In genomic region chr20:20214757-20215275, GRCh38 we compare ENCODE assay signal across 15 cellular contexts.
DNase-seq lines count a peak whose midpoint lies in the region; ATAC-seq and TF ChIP-seq lines count a peak whose summit lies in the region.
"Had no signal": no experiment of that assay in that cellular context is flagged by ENCODE, and none has a peak within 500 bp of the region (broad histone marks: within the 10 kb centered on the region; RNA-seq: fewer than 3 reads in every experiment).

No MANE protein-coding gene starts in this region.

- H3K4me1 ChIP-seq in A673 (ENCODE audit: insufficient read depth, low read length, poor library complexity, severe bottlenecking) (no peaks in the 10 kb centered on the region), HEK293 (ENCODE audit: control insufficient read depth, insufficient read depth, low read length) (peaks cover 31% of the 10 kb centered on the region), endodermal cell (ENCODE audit: control insufficient read depth, insufficient read depth, low read length) (no peaks in the 10 kb centered on the region)

- no peak overlapping the region for H3K4me3 ChIP-seq in A673 (ENCODE audit: low read depth, low read length, poor library complexity, severe bottlenecking)
- no peak overlapping the region for H3K4me3 ChIP-seq in HEK293 (ENCODE audit: low read depth, low read length)
- no peak overlapping the region for H3K4me3 ChIP-seq in endodermal cell (ENCODE audit: low read length)

- no peak overlapping the region for H3K9ac ChIP-seq in endodermal cell (ENCODE audit: extremely low read depth, low read length, poor library complexity, severe bottlenecking)

- H3K27ac ChIP-seq in A673 (ENCODE audit: low read depth, low read length, poor library complexity, severe bottlenecking) (no peak overlapping the region), HEK293 (ENCODE audit: extremely low read depth, low read depth, low read length) (no peak overlapping the region; the same call in 1 of the 2 replicates), endodermal cell (ENCODE audit: low read depth, low read length) (peak overlapping the region; percentile 16)

- no peaks in the 10 kb centered on the region for H3K36me3 Mint-ChIP-seq in endodermal cell (ENCODE audit: low read depth)
- H3K36me3 Mint-ChIP-seq: activated naive CD8-positive, alpha-beta T cell treated with anti-CD3 and anti-CD28 coated beads for 36 hours had no signal

- peak; percentile 65 for DNase-seq in A673 (ENCODE audit: low spot score)
- DNase-seq in NCI-H446 (lab: John Stamatoyannopoulos, UW): peak; percentile 62 to 68
- no peak for DNase-seq in endodermal cell
- no peak for DNase-seq in hippocampal formation (lab: John Stamatoyannopoulos, UW)
- DNase-seq in activated CD4-positive, alpha-beta T cell treated with anti-CD3 and anti-CD28 coated beads for 1 hour: no peak
- DNase-seq in GM20000 (ENCODE audit: low spot score): no peak
- DNase-seq: activated naive CD8-positive, alpha-beta T cell treated with anti-CD3 and anti-CD28 coated beads for 36 hours; effector memory CD4-positive, alpha-beta T cell; KG1; small intestine; stimulated activated naive CD8-positive, alpha-beta T cell treated with anti-CD3 and anti-CD28 coated beads, Interleukin-15, amount 100 ng/mL, for 72 hours had no signal

- intact Hi-C loops in A673 (cut with micrococcal nuclease; ENCODE audit: unreplicated experiment): no loop called here

- no peaks in the 10 kb centered on the region for H3K27me3 Mint-ChIP-seq in endodermal cell (ENCODE audit: insufficient read depth)

- peaks cover 7% of the 10 kb centered on the region for H3K4me1 Mint-ChIP-seq in endodermal cell
- H3K4me1 Mint-ChIP-seq: activated naive CD8-positive, alpha-beta T cell treated with anti-CD3 and anti-CD28 coated beads for 36 hours; stimulated activated naive CD8-positive, alpha-beta T cell treated with anti-CD3 and anti-CD28 coated beads, Interleukin-15, amount 100 ng/mL, for 72 hours had no signal

- no peak overlapping the region for H3K4me3 Mint-ChIP-seq in endodermal cell
- H3K4me3 Mint-ChIP-seq: activated naive CD8-positive, alpha-beta T cell treated with anti-CD3 and anti-CD28 coated beads for 36 hours; stimulated activated naive CD8-positive, alpha-beta T cell treated with anti-CD3 and anti-CD28 coated beads, Interleukin-15, amount 100 ng/mL, for 72 hours; T-helper 1 cell treated with Interleukin-12 subunit alpha and Interleukin-12 subunit beta and Interleukin-4 antibody, amounts not matched to agents 30 μg/mL and 1 μg/mL, for 36 hours had no signal

- ATAC-seq in HG03159 (IDR thresholded peaks at IDR 0.05; ENCODE audit: unreplicated experiment): no peak
- ATAC-seq: activated CD4-positive, CD25-positive, alpha-beta regulatory T cell treated with anti-CD3 and anti-CD28 coated beads, Interleukin-2, amount 50 U/mL, for 24 hours; stimulated activated naive CD8-positive, alpha-beta T cell treated with anti-CD3 and anti-CD28 coated beads, Interleukin-15, amount 100 ng/mL, for 72 hours had no signal

- 64 to 88% methylated on average over 5 to 7 of the region's 7 CpGs for WGBS in endodermal cell (ENCODE audit: insufficient coverage in 1 of 2, insufficient read length in 1 of 2), 2 experiments

- no peaks in the 10 kb centered on the region for H3K36me3 ChIP-seq in A673 (ENCODE audit: insufficient read depth, low read length, poor library complexity, severe bottlenecking)
- no peaks in the 10 kb centered on the region for H3K36me3 ChIP-seq in HEK293 (ENCODE audit: control insufficient read depth in 2 of 2, insufficient read depth in 1 of 2, low read length in 2 of 2)
- no peaks in the 10 kb centered on the region for H3K36me3 ChIP-seq in endodermal cell (ENCODE audit: control insufficient read depth, insufficient read depth, low read length)

- BruUV-seq in A673 (replicated peaks; lab: Mats Ljungman, UMichigan): no TSS peak

- H3K27me3 ChIP-seq in A673 (replicated peaks; ENCODE audit: insufficient read depth, low read depth, low read length, poor library complexity) (no peaks in the 10 kb centered on the region), endodermal cell (ENCODE audit: control insufficient read depth, insufficient read depth, low read length, poor library complexity, severe bottlenecking) (no peaks in the 10 kb centered on the region)

- H3K9me3 ChIP-seq in A673 (ENCODE audit: low read depth, low read length, poor library complexity, severe bottlenecking) (no peaks in the 10 kb centered on the region), HEK293 (ENCODE audit: control insufficient read depth, insufficient read depth, low read depth, low read length) (no peaks in the 10 kb centered on the region), endodermal cell (ENCODE audit: control insufficient read depth, low read length) (peaks cover 18% of the 10 kb centered on the region)

- CTCF ChIA-PET in A673 (lab: Charles Lee): interaction anchor here (1.0 kb wide), 1 partner anchor 31 kb away, joined by 3 read pairs; no protein-coding TSS in a partner anchor
- CTCF ChIA-PET in HEK293 (lab: Yijun Ruan, JAX): no interaction called here

- H3K9me3 Mint-ChIP-seq in endodermal cell: peaks cover 15% of the 10 kb centered on the region
- H3K9me3 Mint-ChIP-seq: activated naive CD8-positive, alpha-beta T cell treated with anti-CD3 and anti-CD28 coated beads for 36 hours; T-helper 1 cell treated with Interleukin-12 subunit alpha and Interleukin-12 subunit beta and Interleukin-4 antibody, amounts not matched to agents 30 μg/mL and 1 μg/mL, for 36 hours had no signal

- no peak for TF ChIP-seq CTCF in A673 (conservative IDR thresholded peaks at IDR 0.05; ENCODE audit: low read depth, low read length)
- peak; percentile 70; the same call in 1 of the 2 replicates for TF ChIP-seq CTCF in HEK293 (tag by site-specific recombination; IDR thresholded peaks at IDR 0.05)
- peak; percentile 22 for TF ChIP-seq CTCF in endodermal cell (conservative IDR thresholded peaks at IDR 0.05)
- no peak for TF ChIP-seq CTCF in GM20000 (IDR thresholded peaks at IDR 0.05; ENCODE audit: extremely low read depth, missing control alignments)

- no peak overlapping the region for H3K27ac Mint-ChIP-seq in endodermal cell
- H3K27ac Mint-ChIP-seq: activated naive CD8-positive, alpha-beta T cell treated with anti-CD3 and anti-CD28 coated beads for 36 hours; stimulated activated naive CD8-positive, alpha-beta T cell treated with anti-CD3 and anti-CD28 coated beads, Interleukin-15, amount 100 ng/mL, for 72 hours; T-helper 1 cell treated with Interleukin-12 subunit alpha and Interleukin-12 subunit beta and Interleukin-4 antibody, amounts not matched to agents 30 μg/mL and 1 μg/mL, for 36 hours had no signal

- POLR2A ChIA-PET in A673 (lab: Charles Lee; ENCODE audit: low non-redundant PET): no interaction called here
- POLR2A ChIA-PET in HEK293 (lab: Yijun Ruan, JAX): no interaction called here

TF ChIP-seq in HEK293, 187 proteins besides CTCF, POLR2A, EP300 and RAD21 (continues in another document):
- TF ChIP-seq ZNF423 (tag by site-specific recombination; IDR thresholded peaks at IDR 0.05) (peak; percentile 84), FEZF1 (tag by site-specific recombination; IDR thresholded peaks at IDR 0.05) (peak; percentile 88), ZNF292 (tag by site-specific recombination; IDR thresholded peaks at IDR 0.05; ENCODE audit: borderline replicate concordance, low read depth) (no peak), GFI1B (tag by site-specific recombination; IDR thresholded peaks at IDR 0.05) (peak; percentile 73; the same call in 1 of the 2 replicates), EGR2 (tag by site-specific recombination; IDR thresholded peaks at IDR 0.05; ENCODE audit: low read depth) (0 out of 2 replicates have a peak, but pooled peaks have one; percentile 15), ZNF529 (tag by site-specific recombination; IDR thresholded peaks at IDR 0.05; ENCODE audit: insufficient replicate concordance) (no peak), GLIS1 (tag by site-specific recombination; IDR thresholded peaks at IDR 0.05) (peak; percentile 27), GLIS2 (tag by site-specific recombination; IDR thresholded peaks at IDR 0.05) (peak; percentile 14; the same call in 1 of the 2 replicates), PRDM1 (tag by site-specific recombination; IDR thresholded peaks at IDR 0.05) (peak; percentile 51), ZNF596 (tag by site-specific recombination; IDR thresholded peaks at IDR 0.05) (peak; percentile 82), PRDM4 (tag by site-specific recombination; IDR thresholded peaks at IDR 0.05) (peak; percentile 39; the same call in 1 of the 2 replicates), ZFHX2 (tag by site-specific recombination; conservative IDR thresholded peaks at IDR 0.05) (peak; percentile 73), ZNF645 (tag by site-specific recombination; IDR thresholded peaks at IDR 0.05) (0 out of 2 replicates have a peak, but pooled peaks have one; percentile 10), ZIC2 (tag by site-specific recombination; IDR thresholded peaks at IDR 0.05) (peak; percentile 97)

Comparison
In these comparisons a context has a peak if more than half of its experiments do, and no peak if none do; other contexts are left out.
1. DNase-seq: peak in A673 (single experiment) and NCI-H446 (2 of 2); none in endodermal cell (single experiment), hippocampal formation (0 of 2), activated CD4-positive, alpha-beta T cell treated with anti-CD3 and anti-CD28 coated beads for 1 hour (single experiment) and GM20000 (single experiment).
2. CTCF ChIP-seq: peak in HEK293 (single experiment) and endodermal cell (single experiment); none in A673 (single experiment) and GM20000 (single experiment).